8 cellular contexts compared by ENCODE assay signal in the genomic region with DNA sequence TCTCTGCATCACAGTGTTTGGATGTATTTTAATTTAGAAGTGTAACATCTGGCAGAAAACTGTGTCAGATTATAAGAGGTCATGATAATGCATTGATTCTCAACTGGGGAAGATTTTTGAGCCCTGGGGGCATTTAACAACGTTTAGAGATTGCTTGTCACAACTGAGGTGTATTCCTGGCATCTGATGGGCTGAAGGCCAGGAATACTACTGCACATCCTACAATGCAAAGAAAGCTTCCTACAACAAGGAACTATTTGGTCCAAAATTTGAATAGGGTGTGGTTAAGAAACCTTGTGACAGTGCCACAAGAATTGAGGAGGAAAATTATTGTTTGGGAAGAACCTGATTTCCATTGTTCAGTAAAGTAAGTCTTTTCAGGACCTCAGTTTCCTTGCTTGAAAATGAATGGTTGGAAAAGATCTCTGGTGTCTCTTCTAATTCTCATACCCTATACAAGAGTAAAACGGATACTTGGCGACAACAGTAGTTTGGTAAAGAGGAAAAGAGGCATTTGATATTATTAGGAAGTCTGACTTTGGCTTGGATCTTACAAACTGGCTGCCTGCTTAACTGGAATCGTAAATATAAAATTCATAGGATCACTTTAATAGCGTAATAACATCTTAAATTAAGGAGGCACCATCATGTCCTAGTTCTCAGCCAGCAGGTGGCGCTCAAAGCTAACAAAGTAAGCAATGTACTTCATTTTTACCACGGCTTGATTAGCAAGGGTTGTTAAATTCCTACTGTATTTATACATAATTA. TPM values are rescaled to one million over a fixed set of nuclear protein-coding genes. Genes with fewer than 3 reads are reported as not detected.
DNase-seq lines count a peak whose midpoint lies in the region; ATAC-seq and TF ChIP-seq lines count a peak whose summit lies in the region.

No MANE protein-coding gene starts in this region.

- peak; percentile 69 to 85 (median 80) for DNase-seq in CD4-positive, alpha-beta T cell
- peak; percentile 72 for DNase-seq in HCT116 (ENCODE audit: low read depth, low spot score)
- peak; percentile 66 for DNase-seq in NCI-H460 (ENCODE audit: extremely low read depth, low read depth)
- peak; percentile 86 for DNase-seq in activated CD4-positive, alpha-beta T cell treated with anti-CD3 and anti-CD28 coated beads, Interleukin-2, amount 10 ng/mL, durations not matched to agents 7 days and 5 days
- DNase-seq in dedifferentiated amniotic fluid mesenchymal stem cell (ENCODE audit: extremely low spot score) = peak; percentile 91
- peak; percentile 73 to 81 (median 79) for DNase-seq in right lobe of liver
- peak; percentile 57 to 75 (median 63) for DNase-seq in stimulated activated CD4-positive, alpha-beta T cell treated with anti-CD3 and anti-CD28 coated beads, TNF-alpha, amount 100 ng/mL, for 1 hour (ENCODE audit: low read depth in 3 of 3, low spot score in 1 of 3)

- RAD21 ChIA-PET in HCT116 (lab: Charles Lee; ENCODE audit: low non-redundant PET in 1 of 2, low total read pairs in 2 of 2, uncharacterized antibody in 2 of 2, unreplicated experiment in 2 of 2) = interaction anchor here in 1 of 2 experiments (0.6 kb wide), 1 partner anchor 228 kb away, joined by 5 read pairs; no protein-coding TSS in a partner anchor

- no TSS peak for BruUV-seq in HCT116 (replicated peaks; lab: Mats Ljungman, UMichigan)

- POLR2A ChIA-PET in CD4-positive, alpha-beta T cell (lab: Charles Lee) = interaction anchor here (0.6 to 0.7 kb wide), 2 partner anchors 66 to 632 kb away, joined by 3 to 4 read pairs; no protein-coding TSS in a partner anchor
- POLR2A ChIA-PET in HCT116 (lab: Charles Lee) = no interaction called here
- POLR2A ChIA-PET in activated CD4-positive, alpha-beta T cell treated with anti-CD3 and anti-CD28 coated beads, Interleukin-2, amount 10 ng/mL, durations not matched to agents 7 days and 5 days (lab: Charles Lee) = no interaction called here

- TF ChIP-seq POLR2A in HCT116 (IDR thresholded peaks at IDR 0.05; ENCODE audit: borderline replicate concordance, extremely low read depth, insufficient read depth, insufficient read length) (no peak), right lobe of liver (IDR thresholded peaks at IDR 0.05) (no peak)

- peak; percentile 92 for TF ChIP-seq RAD21 in HCT116 (IDR thresholded peaks at IDR 0.05; ENCODE audit: low read depth)

- H3K36me3 ChIP-seq in HCT116 (ENCODE audit: control insufficient read depth in 1 of 2, insufficient read depth in 2 of 2, low read length in 2 of 2) = no peaks in the 10 kb centered on the region
- H3K36me3 ChIP-seq in right lobe of liver = no peaks in the 10 kb centered on the region

- peaks cover 17% of the 10 kb centered on the region for H3K4me1 Mint-ChIP-seq in CD4-positive, alpha-beta T cell (ENCODE audit: low read depth)
- H3K4me1 Mint-ChIP-seq in activated CD4-positive, alpha-beta T cell treated with anti-CD3 and anti-CD28 coated beads, Interleukin-2, amount 10 ng/mL, durations not matched to agents 7 days and 5 days = peaks cover 28% of the 10 kb centered on the region

- ATAC-seq in CD4-positive, alpha-beta T cell (ENCODE audit: poor library complexity) = peak; percentile 39
- ATAC-seq in HCT116 = peak; percentile 85
- peak; percentile 66 to 81 (median 78) for ATAC-seq in right lobe of liver
- ATAC-seq in GM21381 (IDR thresholded peaks at IDR 0.05; ENCODE audit: unreplicated experiment) = no peak

- intact Hi-C loops in CD4-positive, alpha-beta T cell (cut with DNase I, micrococcal nuclease) = loop anchor here (1.0 to 10.0 kb wide), 5 partner anchors 224 to 1240 kb away; no protein-coding TSS in a partner anchor
- intact Hi-C loops in HCT116 (cut with micrococcal nuclease) (loop anchor here (1.0 to 10.0 kb wide), 5 partner anchors 224 to 1244 kb away; no protein-coding TSS in a partner anchor), right lobe of liver (cut with DNase I) (loop anchor here in 1 of 2 donors (10.0 kb wide), 2 partner anchors 444 to 634 kb away; no protein-coding TSS in a partner anchor)

- peak overlapping the region; percentile 96 for H2AFZ ChIP-seq in HCT116 (ENCODE audit: low read depth, low read length, poor library complexity, severe bottlenecking)

- H3K9me2 ChIP-seq in HCT116 (ENCODE audit: insufficient read depth) = no peaks in the 10 kb centered on the region

- no peaks in the 10 kb centered on the region for H3K27me3 ChIP-seq in CD4-positive, alpha-beta T cell (ENCODE audit: control insufficient read depth, insufficient read depth, low read length)
- H3K27me3 ChIP-seq in HCT116 (ENCODE audit: insufficient read depth, low read length) = no peaks in the 10 kb centered on the region
- H3K27me3 ChIP-seq in right lobe of liver = no peaks in the 10 kb centered on the region

- H3K4me2 ChIP-seq in HCT116 (ENCODE audit: low read length) = peak overlapping the region; percentile 58

- no peak overlapping the region for H3K27ac Mint-ChIP-seq in CD4-positive, alpha-beta T cell
- H3K27ac Mint-ChIP-seq in activated CD4-positive, alpha-beta T cell treated with anti-CD3 and anti-CD28 coated beads, Interleukin-2, amount 10 ng/mL, durations not matched to agents 7 days and 5 days = no peak overlapping the region

- H3K9ac ChIP-seq in HCT116 (ENCODE audit: low read length) = no peak overlapping the region

- no peaks in the 10 kb centered on the region for H3K27me3 Mint-ChIP-seq in CD4-positive, alpha-beta T cell
- peaks cover 53% of the 10 kb centered on the region for H3K27me3 Mint-ChIP-seq in activated CD4-positive, alpha-beta T cell treated with anti-CD3 and anti-CD28 coated beads, Interleukin-2, amount 10 ng/mL, durations not matched to agents 7 days and 5 days

- H3K4me1 ChIP-seq in HCT116 (ENCODE audit: control insufficient read depth in 1 of 2, insufficient read depth in 2 of 2, low read length in 2 of 2) (no peaks in the 10 kb centered on the region), right lobe of liver (no peaks in the 10 kb centered on the region)

- H3K9me3 ChIP-seq in CD4-positive, alpha-beta T cell (ENCODE audit: control insufficient read depth, low read length) = no peaks in the 10 kb centered on the region
- H3K9me3 ChIP-seq in HCT116 (ENCODE audit: control insufficient read depth in 1 of 2, insufficient read depth in 1 of 2, low read depth in 1 of 2, low read length in 2 of 2) (no peaks in the 10 kb centered on the region), right lobe of liver (no peaks in the 10 kb centered on the region)

- 8% methylated on average over 7 of the region's 7 CpGs for WGBS in right lobe of liver (ENCODE audit: insufficient coverage, low coverage, low lambda C conversion rate, missing lambda C conversion rate)

- no peaks in the 10 kb centered on the region for H3K36me3 Mint-ChIP-seq in CD4-positive, alpha-beta T cell (ENCODE audit: low read depth)
- H3K36me3 Mint-ChIP-seq in activated CD4-positive, alpha-beta T cell treated with anti-CD3 and anti-CD28 coated beads, Interleukin-2, amount 10 ng/mL, durations not matched to agents 7 days and 5 days (ENCODE audit: low read depth) = no peaks in the 10 kb centered on the region

- H3K27ac ChIP-seq in CD4-positive, alpha-beta T cell (ENCODE audit: low read depth, low read length) = no peak overlapping the region
- H3K27ac ChIP-seq in HCT116 (ENCODE audit: low read depth, low read length) (no peak overlapping the region), right lobe of liver (no peak overlapping the region)

- no peak overlapping the region for H3K4me3 Mint-ChIP-seq in CD4-positive, alpha-beta T cell
- no peak overlapping the region for H3K4me3 Mint-ChIP-seq in activated CD4-positive, alpha-beta T cell treated with anti-CD3 and anti-CD28 coated beads, Interleukin-2, amount 10 ng/mL, durations not matched to agents 7 days and 5 days

- TF ChIP-seq CTCF in CD4-positive, alpha-beta T cell (IDR thresholded peaks at IDR 0.05) = peak; percentile 96
- TF ChIP-seq CTCF in HCT116 (IDR thresholded peaks at IDR 0.05 in 2 of 3, conservative IDR thresholded peaks at IDR 0.05 in 1 of 3; ENCODE audit: borderline replicate concordance in 1 of 3, insufficient read depth in 1 of 3, low read depth in 2 of 3, low read length in 2 of 3) = peak; percentile 60 to 69 (median 69)
- peak; percentile 82 to 89 (median 87) for TF ChIP-seq CTCF in right lobe of liver (IDR thresholded peaks at IDR 0.05)

- no peaks in the 10 kb centered on the region for H4K20me1 ChIP-seq in HCT116 (ENCODE audit: insufficient read depth)

- H3K9me3 Mint-ChIP-seq in CD4-positive, alpha-beta T cell = no peaks in the 10 kb centered on the region
- H3K9me3 Mint-ChIP-seq in activated CD4-positive, alpha-beta T cell treated with anti-CD3 and anti-CD28 coated beads, Interleukin-2, amount 10 ng/mL, durations not matched to agents 7 days and 5 days = no peaks in the 10 kb centered on the region

- peak overlapping the region in 1 of 2 experiments; percentile 34; a peak in 1 of 4 replicates for H3K4me3 ChIP-seq in HCT116 (replicated peaks in 1 of 2; ENCODE audit: low read depth in 1 of 2, low read length in 2 of 2)
- no peak overlapping the region for H3K4me3 ChIP-seq in right lobe of liver

- CTCF ChIA-PET in CD4-positive, alpha-beta T cell (lab: Charles Lee) = interaction anchor here (0.9 to 2.8 kb wide), 10 partner anchors 10 to 1240 kb away, joined by 3 to 11 read pairs (median 6); no protein-coding TSS in a partner anchor
- CTCF ChIA-PET in HCT116 (lab: Charles Lee) = interaction anchor here (0.9 to 2.4 kb wide), 9 partner anchors 13 to 656 kb away, joined by 3 to 13 read pairs (median 4); no protein-coding TSS in a partner anchor
- CTCF ChIA-PET in activated CD4-positive, alpha-beta T cell treated with anti-CD3 and anti-CD28 coated beads, Interleukin-2, amount 10 ng/mL, durations not matched to agents 7 days and 5 days (lab: Charles Lee) = interaction anchor here (0.7 to 0.9 kb wide), 2 partner anchors 9 to 859 kb away, joined by 3 read pairs; no protein-coding TSS in a partner anchor

- H3K79me2 ChIP-seq in HCT116 (ENCODE audit: insufficient read depth, low read length) = no peaks in the 10 kb centered on the region

TF ChIP-seq in HCT116, 20 proteins besides CTCF, POLR2A, EP300 and RAD21:
- TF ChIP-seq CEBPB (IDR thresholded peaks at IDR 0.05; ENCODE audit: low read depth) (no peak), TCF7L2 (IDR thresholded peaks at IDR 0.05; ENCODE audit: borderline replicate concordance, extremely low read depth, insufficient read depth, insufficient read length) (no peak), POLR2AphosphoS5 (IDR thresholded peaks at IDR 0.05; ENCODE audit: low read depth, low read length) (no peak), SRF (IDR thresholded peaks at IDR 0.05; ENCODE audit: low read depth) (no peak), ZFX (IDR thresholded peaks at IDR 0.05) (no peak), SP1 (IDR thresholded peaks at IDR 0.05; ENCODE audit: low read depth) (no peak), ELF1 (IDR thresholded peaks at IDR 0.05; ENCODE audit: borderline replicate concordance, low read depth) (no peak), FOSL1 (IDR thresholded peaks at IDR 0.05; ENCODE audit: low read depth) (no peak)

RNA-seq across cellular contexts. Expression of gene DAZL, which starts 4.3 kb away (rescaled TPM):
- not detected for total RNA-seq in CD4-positive, alpha-beta T cell
- total RNA-seq in HCT116 (2021; ENCODE audit: unreplicated experiment) (not detected), right lobe of liver (not detected)
- polyA plus RNA-seq in HCT116 (2012) = not detected in 2 replicates
- total RNA-seq in NCI-H460 (2014; rRNA removed; shearing (Covaris generic)) = 1.8 TPM in 2 replicates
- polyA plus RNA-seq in NCI-H460 (2014; cell fraction: nucleus; rRNA removed) = 0.36 and 0.60 TPM in 2 replicates
- not detected for total RNA-seq in activated CD4-positive, alpha-beta T cell treated with anti-CD3 and anti-CD28 coated beads, Interleukin-2, amount 10 ng/mL, durations not matched to agents 7 days and 5 days
